In genomic region chr16:1734123-1734522, GRCh38 we compare ENCODE assay signal across 15 cellular contexts.
"Had no signal": no experiment of that assay in that cellular context is flagged by ENCODE, and none has a peak within 500 bp of the region (broad histone marks: within the 10 kb centered on the region; RNA-seq: fewer than 3 reads in every experiment).

No MANE protein-coding gene starts in this region.

- ATAC-seq: foreskin keratinocyte, left colon, mucosa of descending colon had no signal

- H3K27me3 ChIP-seq: foreskin keratinocyte, hepatocyte, ovary, right atrium auricular region, tibial artery had no signal

- H3K27ac ChIP-seq: coronary artery, foreskin keratinocyte, hepatocyte, ovary, right atrium auricular region, tibial artery had no signal

- H3K4me1 ChIP-seq: foreskin keratinocyte, right atrium auricular region, tibial artery had no signal

- H3K9me3 ChIP-seq: mucosa of descending colon, ovary, right atrium auricular region, tibial artery had no signal

- H3K4me3 ChIP-seq: coronary artery, hepatocyte, mucosa of descending colon, ovary, right atrium auricular region, tibial artery had no signal

- H3K36me3 ChIP-seq: ovary had no signal

- DNase-seq: central memory CD4-positive, alpha-beta T cell; effector CD4-positive, alpha-beta T cell; endodermal cell; erythroblast; foreskin keratinocyte; left colon; mucosa of descending colon; naive thymus-derived CD8-positive, alpha-beta T cell; ovary; small intestine; stimulated activated CD4-positive, alpha-beta T cell treated with anti-CD3 and anti-CD28 coated beads, Interleukin-2, amount 100 ng/mL, for 48 hours; tibial artery had no signal
